8 cellular contexts compared by ENCODE assay signal in the genomic region with DNA sequence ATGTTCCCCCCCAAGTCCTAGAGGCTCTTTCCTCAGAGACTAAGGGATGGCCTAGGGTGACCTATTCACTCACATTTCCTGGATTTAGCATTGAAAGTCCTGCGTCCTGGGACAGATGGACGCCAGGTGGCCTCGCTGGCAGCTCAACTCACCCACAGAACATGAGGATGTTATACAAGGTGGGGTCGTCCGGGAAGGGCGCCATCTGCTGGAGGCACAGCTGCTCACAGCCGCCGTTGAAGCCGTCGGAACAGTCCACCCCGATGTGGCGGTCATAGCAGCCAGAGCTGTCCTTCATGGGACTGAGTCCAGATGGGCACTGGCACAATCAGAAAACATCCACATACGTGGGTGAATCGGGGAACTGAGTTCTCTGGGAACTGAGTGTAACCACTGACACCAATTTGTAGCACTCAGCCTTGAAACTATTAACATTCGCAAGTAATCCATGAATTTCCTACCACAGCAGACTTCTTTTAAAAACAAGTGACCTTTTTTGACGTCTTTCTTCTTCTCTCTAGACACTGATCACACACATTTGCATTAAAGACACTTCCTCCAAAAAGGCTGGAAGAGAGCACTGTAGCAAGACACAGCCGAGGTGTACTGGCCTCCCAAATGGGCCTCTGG.
A peak's percentile ranks its signal among the peaks of the same experiment; 100 is the strongest.
DNase-seq lines count a peak whose midpoint lies in the region; ATAC-seq and TF ChIP-seq lines count a peak whose summit lies in the region.

No MANE protein-coding gene starts in this region.

- peak; percentile 11 for DNase-seq in activated CD4-positive, alpha-beta T cell treated with anti-CD3 and anti-CD28 coated beads, Interleukin-2, amount 10 ng/mL, durations not matched to agents 7 days and 5 days
- no peak for DNase-seq in activated CD4-positive, alpha-beta T cell treated with anti-CD3 and anti-CD28 coated beads, Interleukin-2, amount 50 U/mL, for 4 hours
- DNase-seq in NCI-H82 treated with DMSO at 0.1 percent for 48 hours (lab: John Stamatoyannopoulos, UW; ENCODE audit: unreplicated experiment) (peak; percentile 63), dorsolateral prefrontal cortex (peak in 4 of 10 donors; percentile 20 to 45 (median 30))

- H3K4me3 Mint-ChIP-seq in activated CD4-positive, alpha-beta T cell treated with anti-CD3 and anti-CD28 coated beads, Interleukin-2, amount 10 ng/mL, durations not matched to agents 7 days and 5 days = no peak overlapping the region
- H3K4me3 Mint-ChIP-seq in nephron = no peak overlapping the region

- H3K27ac ChIP-seq in HEK293 (ENCODE audit: extremely low read depth, low read depth, low read length) (no peak overlapping the region), dorsolateral prefrontal cortex (no peak overlapping the region)

- no peaks in the 10 kb centered on the region for H3K27me3 ChIP-seq in dorsolateral prefrontal cortex

- H3K9me3 ChIP-seq in HEK293 (ENCODE audit: control insufficient read depth, insufficient read depth, low read depth, low read length) = no peaks in the 10 kb centered on the region

- H3K36me3 Mint-ChIP-seq in activated CD4-positive, alpha-beta T cell treated with anti-CD3 and anti-CD28 coated beads, Interleukin-2, amount 10 ng/mL, durations not matched to agents 7 days and 5 days (ENCODE audit: low read depth) = no peaks in the 10 kb centered on the region
- peaks cover 3% of the 10 kb centered on the region for H3K36me3 Mint-ChIP-seq in nephron (ENCODE audit: low read depth)

- intact Hi-C loops in dorsolateral prefrontal cortex (cut with DNase I) = no loop called here

- peak; percentile 52; the same call in 1 of the 2 replicates for TF ChIP-seq CTCF in HEK293 (tag by site-specific recombination; IDR thresholded peaks at IDR 0.05)
- TF ChIP-seq CTCF in dorsolateral prefrontal cortex (IDR thresholded peaks at IDR 0.05 in 54 of 56, conservative IDR thresholded peaks at IDR 0.05 in 2 of 56; ENCODE audit: low read depth in 1 of 56, partially characterized antibody in 56 of 56) = peak in 50 of 56 donors; percentile 7 to 55 (median 36)
- TF ChIP-seq CTCF in nephron (IDR thresholded peaks at IDR 0.05; ENCODE audit: unreplicated experiment in 3 of 3) = peak; percentile 24 to 65 (median 51)

- no peaks in the 10 kb centered on the region for H3K4me1 Mint-ChIP-seq in activated CD4-positive, alpha-beta T cell treated with anti-CD3 and anti-CD28 coated beads, Interleukin-2, amount 10 ng/mL, durations not matched to agents 7 days and 5 days
- H3K4me1 Mint-ChIP-seq in nephron = no peaks in the 10 kb centered on the region

- no peaks in the 10 kb centered on the region for H3K27me3 Mint-ChIP-seq in activated CD4-positive, alpha-beta T cell treated with anti-CD3 and anti-CD28 coated beads, Interleukin-2, amount 10 ng/mL, durations not matched to agents 7 days and 5 days
- peaks cover 8% of the 10 kb centered on the region for H3K27me3 Mint-ChIP-seq in nephron (ENCODE audit: low read depth)

- H3K36me3 ChIP-seq in HEK293 (ENCODE audit: control insufficient read depth in 2 of 2, insufficient read depth in 1 of 2, low read length in 2 of 2) = no peaks in the 10 kb centered on the region

- POLR2A ChIA-PET in activated CD4-positive, alpha-beta T cell treated with anti-CD3 and anti-CD28 coated beads, Interleukin-2, amount 10 ng/mL, durations not matched to agents 7 days and 5 days (lab: Charles Lee) = no interaction called here
- POLR2A ChIA-PET in HEK293 (lab: Yijun Ruan, JAX) = no interaction called here

- CTCF ChIA-PET in activated CD4-positive, alpha-beta T cell treated with anti-CD3 and anti-CD28 coated beads, Interleukin-2, amount 10 ng/mL, durations not matched to agents 7 days and 5 days (lab: Charles Lee) = no interaction called here
- CTCF ChIA-PET in HEK293 (lab: Yijun Ruan, JAX) = interaction anchor here (0.5 to 5.2 kb wide), 24 partner anchors 8 to 997 kb away, joined by 3 to 28 read pairs (median 4); a partner anchor contains a TSS

- no peak overlapping the region for H3K27ac Mint-ChIP-seq in activated CD4-positive, alpha-beta T cell treated with anti-CD3 and anti-CD28 coated beads, Interleukin-2, amount 10 ng/mL, durations not matched to agents 7 days and 5 days
- no peak overlapping the region for H3K27ac Mint-ChIP-seq in nephron

- no peak overlapping the region for H3K4me3 ChIP-seq in HEK293 (ENCODE audit: low read depth, low read length)
- no peak overlapping the region for H3K4me3 ChIP-seq in dorsolateral prefrontal cortex

- no peaks in the 10 kb centered on the region for H3K9me3 Mint-ChIP-seq in activated CD4-positive, alpha-beta T cell treated with anti-CD3 and anti-CD28 coated beads, Interleukin-2, amount 10 ng/mL, durations not matched to agents 7 days and 5 days
- H3K9me3 Mint-ChIP-seq in nephron = no peaks in the 10 kb centered on the region

- no peaks in the 10 kb centered on the region for H3K4me1 ChIP-seq in HEK293 (ENCODE audit: control insufficient read depth, insufficient read depth, low read length)

- ATAC-seq in GM21825 (IDR thresholded peaks at IDR 0.05; ENCODE audit: unreplicated experiment) (no peak), GM18511 (IDR thresholded peaks at IDR 0.05; ENCODE audit: unreplicated experiment) (no peak)

TF ChIP-seq in HEK293, 187 proteins besides CTCF, POLR2A, EP300 and RAD21 (continues in another document):
- no peak for TF ChIP-seq EGR2 (tag by site-specific recombination; IDR thresholded peaks at IDR 0.05; ENCODE audit: low read depth)
- no peak for TF ChIP-seq ZNF202 (tag by site-specific recombination; IDR thresholded peaks at IDR 0.05; ENCODE audit: borderline replicate concordance)
- no peak for TF ChIP-seq ZNF132 (tag by site-specific recombination; IDR thresholded peaks at IDR 0.05; ENCODE audit: borderline replicate concordance)
- TF ChIP-seq, protein P1, sequence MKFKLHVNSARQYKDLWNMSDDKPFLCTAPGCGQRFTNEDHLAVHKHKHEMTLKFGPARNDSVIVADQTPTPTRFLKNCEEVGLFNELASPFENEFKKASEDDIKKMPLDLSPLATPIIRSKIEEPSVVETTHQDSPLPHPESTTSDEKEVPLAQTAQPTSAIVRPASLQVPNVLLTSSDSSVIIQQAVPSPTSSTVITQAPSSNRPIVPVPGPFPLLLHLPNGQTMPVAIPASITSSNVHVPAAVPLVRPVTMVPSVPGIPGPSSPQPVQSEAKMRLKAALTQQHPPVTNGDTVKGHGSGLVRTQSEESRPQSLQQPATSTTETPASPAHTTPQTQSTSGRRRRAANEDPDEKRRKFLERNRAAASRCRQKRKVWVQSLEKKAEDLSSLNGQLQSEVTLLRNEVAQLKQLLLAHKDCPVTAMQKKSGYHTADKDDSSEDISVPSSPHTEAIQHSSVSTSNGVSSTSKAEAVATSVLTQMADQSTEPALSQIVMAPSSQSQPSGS (tag by site-specific recombination; IDR thresholded peaks at IDR 0.05; ENCODE audit: low read depth) = no peak
- no peak for TF ChIP-seq SP3 (tag by site-specific recombination; IDR thresholded peaks at IDR 0.05)
- no peak for TF ChIP-seq ZNF16 (tag by site-specific recombination; IDR thresholded peaks at IDR 0.05; ENCODE audit: low read depth)
- TF ChIP-seq, protein P2, sequence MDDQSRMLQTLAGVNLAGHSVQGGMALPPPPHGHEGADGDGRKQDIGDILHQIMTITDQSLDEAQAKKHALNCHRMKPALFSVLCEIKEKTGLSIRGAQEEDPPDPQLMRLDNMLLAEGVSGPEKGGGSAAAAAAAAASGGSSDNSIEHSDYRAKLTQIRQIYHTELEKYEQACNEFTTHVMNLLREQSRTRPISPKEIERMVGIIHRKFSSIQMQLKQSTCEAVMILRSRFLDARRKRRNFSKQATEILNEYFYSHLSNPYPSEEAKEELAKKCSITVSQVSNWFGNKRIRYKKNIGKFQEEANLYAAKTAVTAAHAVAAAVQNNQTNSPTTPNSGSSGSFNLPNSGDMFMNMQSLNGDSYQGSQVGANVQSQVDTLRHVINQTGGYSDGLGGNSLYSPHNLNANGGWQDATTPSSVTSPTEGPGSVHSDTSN (CRISPR knock-in tag; IDR thresholded peaks at IDR 0.05) = no peak
- TF ChIP-seq, protein P3, sequence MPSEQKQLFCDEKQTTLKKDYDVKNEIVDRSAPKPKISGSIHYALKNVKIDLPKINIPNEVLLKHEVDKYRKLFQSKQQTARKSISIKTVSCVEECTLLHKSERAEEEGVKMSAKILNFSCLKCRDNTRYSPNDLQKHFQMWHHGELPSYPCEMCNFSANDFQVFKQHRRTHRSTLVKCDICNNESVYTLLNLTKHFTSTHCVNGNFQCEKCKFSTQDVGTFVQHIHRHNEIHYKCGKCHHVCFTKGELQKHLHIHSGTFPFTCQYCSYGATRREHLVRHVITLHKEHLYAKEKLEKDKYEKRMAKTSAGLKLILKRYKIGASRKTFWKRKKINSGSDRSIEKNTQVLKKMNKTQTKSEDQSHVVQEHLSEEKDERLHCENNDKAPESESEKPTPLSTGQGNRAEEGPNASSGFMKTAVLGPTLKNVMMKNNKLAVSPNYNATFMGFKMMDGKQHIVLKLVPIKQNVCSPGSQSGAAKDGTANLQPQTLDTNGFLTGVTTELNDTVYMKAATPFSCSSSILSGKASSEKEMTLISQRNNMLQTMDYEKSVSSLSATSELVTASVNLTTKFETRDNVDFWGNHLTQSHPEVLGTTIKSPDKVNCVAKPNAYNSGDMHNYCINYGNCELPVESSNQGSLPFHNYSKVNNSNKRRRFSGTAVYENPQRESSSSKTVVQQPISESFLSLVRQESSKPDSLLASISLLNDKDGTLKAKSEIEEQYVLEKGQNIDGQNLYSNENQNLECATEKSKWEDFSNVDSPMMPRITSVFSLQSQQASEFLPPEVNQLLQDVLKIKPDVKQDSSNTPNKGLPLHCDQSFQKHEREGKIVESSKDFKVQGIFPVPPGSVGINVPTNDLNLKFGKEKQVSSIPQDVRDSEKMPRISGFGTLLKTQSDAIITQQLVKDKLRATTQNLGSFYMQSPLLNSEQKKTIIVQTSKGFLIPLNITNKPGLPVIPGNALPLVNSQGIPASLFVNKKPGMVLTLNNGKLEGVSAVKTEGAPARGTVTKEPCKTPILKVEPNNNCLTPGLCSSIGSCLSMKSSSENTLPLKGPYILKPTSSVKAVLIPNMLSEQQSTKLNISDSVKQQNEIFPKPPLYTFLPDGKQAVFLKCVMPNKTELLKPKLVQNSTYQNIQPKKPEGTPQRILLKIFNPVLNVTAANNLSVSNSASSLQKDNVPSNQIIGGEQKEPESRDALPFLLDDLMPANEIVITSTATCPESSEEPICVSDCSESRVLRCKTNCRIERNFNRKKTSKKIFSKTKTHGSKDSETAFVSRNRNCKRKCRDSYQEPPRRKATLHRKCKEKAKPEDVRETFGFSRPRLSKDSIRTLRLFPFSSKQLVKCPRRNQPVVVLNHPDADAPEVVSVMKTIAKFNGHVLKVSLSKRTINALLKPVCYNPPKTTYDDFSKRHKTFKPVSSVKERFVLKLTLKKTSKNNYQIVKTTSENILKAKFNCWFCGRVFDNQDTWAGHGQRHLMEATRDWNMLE (tag by site-specific recombination; conservative IDR thresholded peaks at IDR 0.05; ENCODE audit: low read depth) = no peak
- no peak for TF ChIP-seq ZFHX2 (tag by site-specific recombination; conservative IDR thresholded peaks at IDR 0.05)
- TF ChIP-seq KLF10 (tag by site-specific recombination; IDR thresholded peaks at IDR 0.05) = no peak
- no peak for TF ChIP-seq GLI4 (tag by site-specific recombination; IDR thresholded peaks at IDR 0.05)
- no peak for TF ChIP-seq GLI2 (tag by site-specific recombination; IDR thresholded peaks at IDR 0.05; ENCODE audit: borderline replicate concordance, low read depth)

Comparison
In these comparisons a context has a peak if more than half of its experiments do, and no peak if none do; other contexts are left out.
1. DNase-seq: peak in activated CD4-positive, alpha-beta T cell treated with anti-CD3 and anti-CD28 coated beads, Interleukin-2, amount 10 ng/mL, durations not matched to agents 7 days and 5 days (single experiment) and NCI-H82 treated with DMSO at 0.1 percent for 48 hours (single experiment); none in activated CD4-positive, alpha-beta T cell treated with anti-CD3 and anti-CD28 coated beads, Interleukin-2, amount 50 U/mL, for 4 hours (0 of 2).
2. Peak in every context shown above with its lines, with median percentiles within 50 percentile points of each other: CTCF ChIP-seq.